21 cellular contexts compared by ENCODE assay signal in the genomic region with DNA sequence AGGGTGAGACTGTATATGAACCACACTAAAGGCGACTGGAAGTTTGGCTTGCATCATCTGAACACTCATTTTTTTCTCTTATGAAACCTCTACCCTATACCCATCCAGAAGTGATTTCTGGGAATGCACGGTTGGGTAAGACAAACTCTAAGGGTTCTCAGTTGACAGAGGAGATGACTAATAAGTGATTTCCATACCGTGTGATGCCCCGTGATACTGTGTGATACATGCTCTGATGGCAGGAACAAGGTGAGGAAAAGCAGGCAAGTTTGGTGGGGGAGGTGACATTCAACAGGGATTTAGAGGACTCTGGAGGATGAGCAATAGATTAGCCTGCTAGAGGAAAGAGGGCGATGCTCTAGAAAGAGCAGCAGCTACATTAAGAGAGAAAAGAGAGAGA.
DNase-seq lines count a peak whose midpoint lies in the region; ATAC-seq and TF ChIP-seq lines count a peak whose summit lies in the region.
"Had no signal": no experiment of that assay in that cellular context is flagged by ENCODE, and none has a peak within 500 bp of the region (broad histone marks: within the 10 kb centered on the region; RNA-seq: fewer than 3 reads in every experiment).

No MANE protein-coding gene starts in this region.

- intact Hi-C loops in natural killer cell (cut with micrococcal nuclease) (no loop called here), Panc1 (cut with micrococcal nuclease; ENCODE audit: unreplicated experiment) (no loop called here)
- intact Hi-C loops in activated CD4-positive, alpha-beta T cell treated with anti-CD3 and anti-CD28 coated beads for 36 hours (cut with DNase I, micrococcal nuclease), result no loop called here

- H3K27ac ChIP-seq in Panc1 (ENCODE audit: low read length) (no peak overlapping the region), endodermal cell (ENCODE audit: low read depth, low read length) (no peak overlapping the region)
- H3K27ac ChIP-seq: C4-2B, Peyer's patch, SJSA1 had no signal

- H3K27me3 ChIP-seq in Panc1 (ENCODE audit: control insufficient read depth, insufficient read depth, low read length), result no peaks in the 10 kb centered on the region
- H3K27me3 ChIP-seq in endodermal cell (ENCODE audit: control insufficient read depth, insufficient read depth, low read length, poor library complexity, severe bottlenecking), result no peaks in the 10 kb centered on the region
- H3K27me3 ChIP-seq: Peyer's patch, SJSA1 had no signal

- peaks cover 0 to 4% of the 10 kb centered on the region in 2 donors for H3K9me3 Mint-ChIP-seq in natural killer cell
- H3K9me3 Mint-ChIP-seq in natural killer cell treated with Interleukin-12 subunit alpha and Interleukin-12 subunit beta and Interleukin-15 and Interleukin-18, amount 100 ng/mL, for 72 hours, result no peaks in the 10 kb centered on the region
- no peaks in the 10 kb centered on the region for H3K9me3 Mint-ChIP-seq in endodermal cell
- H3K9me3 Mint-ChIP-seq in activated CD4-positive, alpha-beta T cell treated with anti-CD3 and anti-CD28 coated beads for 36 hours (ENCODE audit: low read depth), result no peaks in the 10 kb centered on the region

- no peak overlapping the region for H3K4me3 ChIP-seq in Panc1 (ENCODE audit: low read depth in 2 of 2, low read length in 2 of 2)
- no peak overlapping the region for H3K4me3 ChIP-seq in endodermal cell (ENCODE audit: low read length)
- H3K4me3 ChIP-seq: GM12878, Peyer's patch, SJSA1 had no signal

- in situ Hi-C loops in Panc1 (cut with HindIII; ENCODE audit: low pct_unique_long_range_greater_than_20kb, low sequenced_read_pairs) (no loop called here), GM13977 (cut with MboI; ENCODE audit: low pct_unique_long_range_greater_than_20kb, low sequenced_read_pairs, unreplicated experiment) (no loop called here)

- no peaks in the 10 kb centered on the region for H3K4me1 ChIP-seq in Panc1 (ENCODE audit: control insufficient read depth, insufficient read depth, low read length)
- no peaks in the 10 kb centered on the region for H3K4me1 ChIP-seq in endodermal cell (ENCODE audit: control insufficient read depth, insufficient read depth, low read length)
- H3K4me1 ChIP-seq: Peyer's patch, SJSA1 had no signal

- H3K36me3 ChIP-seq in Panc1 (ENCODE audit: control insufficient read depth, insufficient read depth, low read length) (no peaks in the 10 kb centered on the region), endodermal cell (ENCODE audit: control insufficient read depth, insufficient read depth, low read length) (no peaks in the 10 kb centered on the region)
- H3K36me3 ChIP-seq: Peyer's patch, SJSA1 had no signal

- H3K4me1 Mint-ChIP-seq in natural killer cell (no peaks in the 10 kb centered on the region), endodermal cell (peaks cover 24% of the 10 kb centered on the region)
- no peaks in the 10 kb centered on the region for H3K4me1 Mint-ChIP-seq in natural killer cell treated with Interleukin-12 subunit alpha and Interleukin-12 subunit beta and Interleukin-15 and Interleukin-18, amount 100 ng/mL, for 72 hours (ENCODE audit: low read depth in 2 of 2)
- H3K4me1 Mint-ChIP-seq in activated CD4-positive, alpha-beta T cell treated with anti-CD3 and anti-CD28 coated beads for 36 hours, result no peaks in the 10 kb centered on the region

- no peak overlapping the region for H3K9ac ChIP-seq in endodermal cell (ENCODE audit: extremely low read depth, low read length, poor library complexity, severe bottlenecking)

- H3K9me3 ChIP-seq in Panc1 (ENCODE audit: control insufficient read depth, insufficient read depth, low read depth, low read length) (no peaks in the 10 kb centered on the region), endodermal cell (ENCODE audit: control insufficient read depth, low read length) (no peaks in the 10 kb centered on the region)
- H3K9me3 ChIP-seq: Peyer's patch, SJSA1 had no signal

- CTCF ChIA-PET in Panc1 (lab: Charles Lee), result no interaction called here
- CTCF ChIA-PET in activated CD4-positive, alpha-beta T cell treated with anti-CD3 and anti-CD28 coated beads for 36 hours (lab: Charles Lee), result no interaction called here

- H3K27me3 Mint-ChIP-seq in natural killer cell (ENCODE audit: low read depth in 2 of 2) (peaks cover 13 to 47% of the 10 kb centered on the region in 2 donors), endodermal cell (ENCODE audit: insufficient read depth) (no peaks in the 10 kb centered on the region)
- H3K27me3 Mint-ChIP-seq in natural killer cell treated with Interleukin-12 subunit alpha and Interleukin-12 subunit beta and Interleukin-15 and Interleukin-18, amount 100 ng/mL, for 72 hours, result peaks cover 20 to 43% of the 10 kb centered on the region in 2 donors
- peaks cover 23% of the 10 kb centered on the region for H3K27me3 Mint-ChIP-seq in activated CD4-positive, alpha-beta T cell treated with anti-CD3 and anti-CD28 coated beads for 36 hours

- H3K4me3 Mint-ChIP-seq in natural killer cell (no peak overlapping the region), endodermal cell (no peak overlapping the region)
- no peak overlapping the region for H3K4me3 Mint-ChIP-seq in natural killer cell treated with Interleukin-12 subunit alpha and Interleukin-12 subunit beta and Interleukin-15 and Interleukin-18, amount 100 ng/mL, for 72 hours
- H3K4me3 Mint-ChIP-seq in activated CD4-positive, alpha-beta T cell treated with anti-CD3 and anti-CD28 coated beads for 36 hours, result no peak overlapping the region

- H3K27ac Mint-ChIP-seq in natural killer cell, result no peak overlapping the region
- H3K27ac Mint-ChIP-seq in natural killer cell treated with Interleukin-12 subunit alpha and Interleukin-12 subunit beta and Interleukin-15 and Interleukin-18, amount 100 ng/mL, for 72 hours, result no peak overlapping the region
- H3K27ac Mint-ChIP-seq in endodermal cell, result peak overlapping the region; percentile 12
- H3K27ac Mint-ChIP-seq in activated CD4-positive, alpha-beta T cell treated with anti-CD3 and anti-CD28 coated beads for 36 hours, result no peak overlapping the region

- WGBS in endodermal cell (ENCODE audit: insufficient coverage in 1 of 2, insufficient read length in 1 of 2), 2 experiments, result 89 to 90% methylated on average over 3 to 5 of the region's 5 CpGs

- TF ChIP-seq CTCF in natural killer cell (IDR thresholded peaks at IDR 0.05) (peak; percentile 6), Panc1 (IDR thresholded peaks at IDR 0.05) (no peak), endodermal cell (conservative IDR thresholded peaks at IDR 0.05) (no peak), GM13977 (IDR thresholded peaks at IDR 0.05; ENCODE audit: extremely low read depth, insufficient read depth, missing control alignments) (no peak)

- ATAC-seq in natural killer cell, result no peak
- ATAC-seq in natural killer cell treated with Interleukin-12 subunit alpha and Interleukin-12 subunit beta and Interleukin-15 and Interleukin-18, amount 100 ng/mL, for 72 hours, result no peak
- ATAC-seq in Panc1, result no peak
- no peak for ATAC-seq in activated CD4-positive, alpha-beta T cell treated with anti-CD3 and anti-CD28 coated beads for 36 hours
- ATAC-seq: GM12878, Right ventricle myocardium inferior had no signal

- POLR2A ChIA-PET in Panc1 (lab: Charles Lee), result no interaction called here
- POLR2A ChIA-PET in activated CD4-positive, alpha-beta T cell treated with anti-CD3 and anti-CD28 coated beads for 36 hours (lab: Charles Lee), result no interaction called here

- DNase-seq in natural killer cell (no peak), Panc1 (ENCODE audit: low read depth, low spot score) (peak; percentile 24), endodermal cell (peak; percentile 34), kidney tubule cell (ENCODE audit: low spot score) (peak; percentile 46), GM13977 (ENCODE audit: low spot score) (no peak)
- no peak for DNase-seq in natural killer cell treated with Interleukin-12 subunit alpha and Interleukin-12 subunit beta and Interleukin-15 and Interleukin-18, amount 100 ng/mL, for 72 hours (ENCODE audit: low spot score)
- no peak for DNase-seq in activated T-cell treated with anti-CD3 and anti-CD28 coated beads, Interleukin-2, amount 50 U/mL, for 1 hour
- DNase-seq in activated CD4-positive, alpha-beta T cell treated with anti-CD3 and anti-CD28 coated beads for 36 hours, result no peak
- DNase-seq: 8988T, KBM-7, MV-4-11, NCI-H1694 treated with DMSO at 0.1 percent for 48 hours, NCI-H2081 treated with DMSO at 0.1 percent for 48 hours, NCI-H2171 treated with DMSO at 0.1 percent for 48 hours, NCI-H524 treated with DMSO at 0.1 percent for 48 hours, NCI-H82, Peyer's patch had no signal

- no peaks in the 10 kb centered on the region for H3K36me3 Mint-ChIP-seq in natural killer cell
- no peaks in the 10 kb centered on the region for H3K36me3 Mint-ChIP-seq in natural killer cell treated with Interleukin-12 subunit alpha and Interleukin-12 subunit beta and Interleukin-15 and Interleukin-18, amount 100 ng/mL, for 72 hours
- H3K36me3 Mint-ChIP-seq in endodermal cell (ENCODE audit: low read depth), result peaks cover 3% of the 10 kb centered on the region
- no peaks in the 10 kb centered on the region for H3K36me3 Mint-ChIP-seq in activated CD4-positive, alpha-beta T cell treated with anti-CD3 and anti-CD28 coated beads for 36 hours (ENCODE audit: low read depth)

- BruUV-seq in Panc1 (replicated peaks; lab: Mats Ljungman, UMichigan), result no TSS peak

Comparison
In these comparisons a context has a peak if more than half of its experiments do, and no peak if none do; other contexts are left out.
1. DNase-seq: peak in Panc1 (single experiment), endodermal cell (single experiment) and kidney tubule cell (single experiment); none in natural killer cell (single experiment), natural killer cell treated with Interleukin-12 subunit alpha and Interleukin-12 subunit beta and Interleukin-15 and Interleukin-18, amount 100 ng/mL, for 72 hours (single experiment), activated T-cell treated with anti-CD3 and anti-CD28 coated beads, Interleukin-2, amount 50 U/mL, for 1 hour (single experiment), activated CD4-positive, alpha-beta T cell treated with anti-CD3 and anti-CD28 coated beads for 36 hours (single experiment) and GM13977 (single experiment).